1 cellular context compared by ENCODE assay signal in genomic region chr22:20507253-20508066, GRCh38.
TF ChIP-seq lines count a peak whose summit lies in the region.

TSS of gene MED15 (plus strand) at chr22:20507610. CDS start at chr22:20507679, 69 bp downstream.

TF ChIP-seq in IMR-90, 13 proteins besides CTCF, POLR2A, EP300 and RAD21 (continued from another document):
- no peak for TF ChIP-seq CEBPB (IDR thresholded peaks at IDR 0.05; ENCODE audit: low read depth, low read length)
